ENCODE assay signal across 1 cellular context in the genomic region with DNA sequence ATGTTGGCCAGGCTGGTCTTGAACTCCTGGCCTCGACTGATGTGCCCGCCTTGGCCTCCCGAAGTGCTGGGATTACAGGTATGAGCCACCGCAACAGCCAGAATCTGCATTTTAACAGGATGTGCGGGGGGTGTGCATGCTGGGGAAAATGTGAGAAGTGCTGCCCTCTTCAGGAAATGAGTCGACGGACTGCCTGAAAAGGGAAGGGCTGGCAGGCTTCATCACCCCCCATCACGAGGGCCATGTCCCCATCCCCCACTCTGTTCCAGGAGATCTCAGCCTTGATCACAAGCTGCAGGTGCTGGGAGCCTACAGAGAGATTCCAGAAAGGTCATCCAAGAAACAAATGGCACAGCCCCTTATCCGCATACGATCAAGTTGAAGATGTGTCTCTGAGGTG.
A peak's percentile ranks its signal among the peaks of the same experiment; 100 is the strongest.
TF ChIP-seq lines count a peak whose summit lies in the region.

No MANE protein-coding gene starts in this region.

TF ChIP-seq in H1, 55 proteins besides CTCF, POLR2A, EP300 and RAD21 (continued from another document):
- TF ChIP-seq HDAC2 (IDR thresholded peaks at IDR 0.05; ENCODE audit: borderline replicate concordance in 1 of 2, low read depth in 2 of 2, low read length in 2 of 2) (peak in 1 of 2 experiments; percentile 44; a peak in 1 of 4 replicates), ZNF274 (IDR thresholded peaks at IDR 0.05; ENCODE audit: borderline replicate concordance, extremely low read depth, low read length) (no peak)
